ENCODE assay signal across 15 cellular contexts in genomic region chr1:9912264-9912936, GRCh38. TPM values are rescaled to one million over a fixed set of nuclear protein-coding genes. Genes with fewer than 3 reads are reported as not detected.
DNase-seq lines count a peak whose midpoint lies in the region; ATAC-seq and TF ChIP-seq lines count a peak whose summit lies in the region.
"Had no signal": no experiment of that assay in that cellular context is flagged by ENCODE, and none has a peak within 500 bp of the region (broad histone marks: within the 10 kb centered on the region; RNA-seq: fewer than 3 reads in every experiment).

No MANE protein-coding gene starts in this region.

- peak overlapping the region in 1 of 2 donors; percentile 40 for H3K9ac ChIP-seq in colonic mucosa (ENCODE audit: low read depth in 2 of 2, low read length in 2 of 2)

- H3K27me3 ChIP-seq in colonic mucosa, result no peaks in the 10 kb centered on the region
- H3K27me3 ChIP-seq: SJCRH30 had no signal

- H3K9me3 ChIP-seq in colonic mucosa, result no peaks in the 10 kb centered on the region
- H3K9me3 ChIP-seq: SJCRH30 had no signal

- peaks cover 25% of the 10 kb centered on the region for H3K4me1 Mint-ChIP-seq in T-helper 2 cell treated with Interferon-gamma antibody and Interleukin-4, amounts not matched to agents 5 μg/mL and 100 μg/mL, for 36 hours (ENCODE audit: low read depth)
- peaks cover 55% of the 10 kb centered on the region for H3K4me1 Mint-ChIP-seq in neural crest cell

- H3K36me3 Mint-ChIP-seq in T-helper 2 cell treated with Interferon-gamma antibody and Interleukin-4, amounts not matched to agents 5 μg/mL and 100 μg/mL, for 36 hours (ENCODE audit: low read depth), result no peaks in the 10 kb centered on the region
- no peaks in the 10 kb centered on the region for H3K36me3 Mint-ChIP-seq in neural crest cell (ENCODE audit: low read depth)

- no peaks in the 10 kb centered on the region for H3K9me3 Mint-ChIP-seq in T-helper 2 cell treated with Interferon-gamma antibody and Interleukin-4, amounts not matched to agents 5 μg/mL and 100 μg/mL, for 36 hours
- no peaks in the 10 kb centered on the region for H3K9me3 Mint-ChIP-seq in neural crest cell

- no peak for DNase-seq in T-helper 2 cell treated with Interferon-gamma antibody and Interleukin-4, amounts not matched to agents 5 μg/mL and 100 μg/mL, for 36 hours (ENCODE audit: low spot score)
- DNase-seq in T-helper 2 cell, result no peak
- peak; percentile 8 for DNase-seq in MV-4-11 (lab: John Stamatoyannopoulos, UW)
- peak; percentile 53 for DNase-seq in colonic mucosa
- no peak for DNase-seq in neural crest cell (ENCODE audit: low read depth, low spot score)
- DNase-seq in NCI-H1105 (lab: John Stamatoyannopoulos, UW), result no peak
- DNase-seq: activated naive CD4-positive, alpha-beta T cell treated with Interleukin-2 at 50 U/mL for 16 hours; DMS79 treated with DMSO at 0.1 percent for 48 hours; GOT3; NCI-H1417 treated with DMSO at 0.1 percent for 48 hours; NCI-H82; nucleus accumbens; SJCRH30 had no signal

- peak overlapping the region; percentile 46 for H3K27ac Mint-ChIP-seq in T-helper 2 cell treated with Interferon-gamma antibody and Interleukin-4, amounts not matched to agents 5 μg/mL and 100 μg/mL, for 36 hours
- H3K27ac Mint-ChIP-seq in neural crest cell (ENCODE audit: unreplicated experiment), result no peak overlapping the region

- peaks cover 4% of the 10 kb centered on the region for H3K4me1 ChIP-seq in colonic mucosa

- TF ChIP-seq CTCF in colonic mucosa (IDR thresholded peaks at IDR 0.05) (no peak), neural crest cell (conservative IDR thresholded peaks at IDR 0.05) (no peak)

- intact Hi-C loops in colonic mucosa (cut with DNase I), result loop anchor here (5.0 kb wide), 1 partner anchor 35 kb away; no protein-coding TSS in a partner anchor

- H3K27ac ChIP-seq in colonic mucosa, result peak overlapping the region; percentile 35
- H3K27ac ChIP-seq: SJCRH30 had no signal

- peak overlapping the region; percentile 44 for H3K4me3 Mint-ChIP-seq in T-helper 2 cell treated with Interferon-gamma antibody and Interleukin-4, amounts not matched to agents 5 μg/mL and 100 μg/mL, for 36 hours
- H3K4me3 Mint-ChIP-seq in neural crest cell, result peak overlapping the region; percentile 78

- H3K4me3 ChIP-seq in colonic mucosa, result no peak overlapping the region
- H3K4me3 ChIP-seq: SJCRH30 had no signal

- H3K27me3 Mint-ChIP-seq in T-helper 2 cell treated with Interferon-gamma antibody and Interleukin-4, amounts not matched to agents 5 μg/mL and 100 μg/mL, for 36 hours (ENCODE audit: low read depth), result no peaks in the 10 kb centered on the region
- no peaks in the 10 kb centered on the region for H3K27me3 Mint-ChIP-seq in neural crest cell (ENCODE audit: low read depth)

- H3K36me3 ChIP-seq in colonic mucosa, result no peaks in the 10 kb centered on the region
- H3K36me3 ChIP-seq: SJCRH30 had no signal

- no peak for ATAC-seq in GM18858 (IDR thresholded peaks at IDR 0.05; ENCODE audit: unreplicated experiment)
- no peak for ATAC-seq in GM21619 (IDR thresholded peaks at IDR 0.05; ENCODE audit: unreplicated experiment)

RNA-seq across cellular contexts. Expression of gene CTNNBIP1, which starts 2.3 kb away (rescaled TPM):
- 10 to 100 TPM; 28.1 to 30.1 TPM for total RNA-seq in colonic mucosa
- total RNA-seq in neural crest cell, result 74.8 and 75.5 TPM in 2 replicates

RNA-seq across cellular contexts. Expression of gene LZIC, which starts 30.8 kb away (rescaled TPM):
- total RNA-seq in colonic mucosa, result 10 to 100 TPM; 40.6 to 47.2 TPM
- total RNA-seq in neural crest cell, result 35.3 and 39.6 TPM in 2 replicates

RNA-seq across cellular contexts. Expression of gene NMNAT1, which starts 30.9 kb away (rescaled TPM):
- total RNA-seq in colonic mucosa (10 to 100 TPM; 18.8 to 25.4 TPM), neural crest cell (8.8 and 9.6 TPM in 2 replicates)

Comparison
In these comparisons a context has a peak if more than half of its experiments do, and no peak if none do; other contexts are left out.
1. DNase-seq: peak in MV-4-11 (single experiment) and colonic mucosa (single experiment); none in T-helper 2 cell treated with Interferon-gamma antibody and Interleukin-4, amounts not matched to agents 5 μg/mL and 100 μg/mL, for 36 hours (single experiment), T-helper 2 cell (0 of 5), neural crest cell (single experiment) and NCI-H1105 (single experiment).